30 cellular contexts compared by ENCODE assay signal in genomic region chr18:7923105-7923504, GRCh38.
A peak's percentile ranks its signal among the peaks of the same experiment; 100 is the strongest.
DNase-seq lines count a peak whose midpoint lies in the region; ATAC-seq, FAIRE-seq and TF ChIP-seq lines count a peak whose summit lies in the region.
"Had no signal": no experiment of that assay in that cellular context is flagged by ENCODE, and none has a peak within 500 bp of the region (broad histone marks: within the 10 kb centered on the region; RNA-seq: fewer than 3 reads in every experiment).

No MANE protein-coding gene starts in this region.

- no peak for DNase-seq in A549 (ENCODE audit: low read depth in 1 of 2, low spot score in 1 of 2)
- DNase-seq in H54 (ENCODE audit: insufficient read length, low spot score): no peak
- DNase-seq in mammary epithelial cell: peak; percentile 26
- no peak for DNase-seq in HepG2 (ENCODE audit: low spot score)
- DNase-seq in kidney: no peak
- no peak for DNase-seq in H9
- DNase-seq in stimulated activated naive B cell treated with anti-CD40 and anti-IgM and Interleukin-4, amounts not matched to agents 10 μg/mL and 1 μg/mL and 100 μg/mL, for 72 hours: no peak
- DNase-seq: activated CD4-positive, CD25-positive, alpha-beta regulatory T cell treated with anti-CD3 and anti-CD28 coated beads, Interleukin-2, amount 50 U/mL, for 72 hours; activated CD8-positive, alpha-beta memory T cell treated with anti-CD3 and anti-CD28 coated beads for 24 hours; activated naive CD4-positive, alpha-beta T cell; activated T-cell treated with anti-CD3 and anti-CD28 coated beads, Interleukin-2, amount 50 U/mL, for 4 hours; amygdala; KG1; mucosa of descending colon; NCI-H1694 treated with DMSO at 0.1 percent for 48 hours; NCI-H748 treated with DMSO at 0.1 percent for 48 hours; nephron progenitor cell; SHP77 treated with DMSO at 0.1 percent for 48 hours; T-helper 1 cell had no signal

- FAIRE-seq in A549 (lab: Jason Lieb, UNC): no peak
- peak; percentile 72 for FAIRE-seq in H54 (lab: Jason Lieb, UNC)
- no peak for FAIRE-seq in HepG2 (lab: Jason Lieb, UNC)
- no peak for FAIRE-seq in kidney (lab: Jason Lieb, UNC)
- FAIRE-seq: frontal cortex, G401.6, GM18507, TTC549 had no signal

- H3K4me2 ChIP-seq in A549 (peak overlapping the region; percentile 77), mammary epithelial cell (ENCODE audit: insufficient read depth, low read depth, low read length) (peak overlapping the region; percentile 48), HepG2 (ENCODE audit: low read depth, low read length) (no peak overlapping the region), H9 (ENCODE audit: insufficient read depth, insufficient read length, low read length) (no peak overlapping the region)

- H3K4me1 ChIP-seq in A549 (peaks cover 92% of the 10 kb centered on the region), mammary epithelial cell (ENCODE audit: insufficient read depth, low read length) (peaks cover 36% of the 10 kb centered on the region), HepG2 (ENCODE audit: insufficient read depth, low read length) (peaks cover 73% of the 10 kb centered on the region), kidney (ENCODE audit: control insufficient read depth in 1 of 2, insufficient read depth in 1 of 2, low read depth in 1 of 2, low read length in 2 of 2) (no peaks in the 10 kb centered on the region), H9 (ENCODE audit: insufficient read depth, low read length) (peaks cover 3% of the 10 kb centered on the region; the same call in 1 of the 2 replicates)
- H3K4me1 ChIP-seq: HAP-1 had no signal

- TF ChIP-seq POLR2A in A549 (IDR thresholded peaks at IDR 0.05; ENCODE audit: low read length) (no peak), H54 (IDR thresholded peaks at IDR 0.05; ENCODE audit: low read depth, low read length) (no peak), HepG2 (IDR thresholded peaks at IDR 0.05; ENCODE audit: insufficient read depth in 1 of 2, low read depth in 2 of 2, low read length in 2 of 2) (no peak)

- no peak overlapping the region for H2BK20ac ChIP-seq in H9 (ENCODE audit: low read depth, low read length, poor library complexity, severe bottlenecking)

- H3K9me3 ChIP-seq in A549 (no peaks in the 10 kb centered on the region; the same call in 2 of the 3 replicates), mammary epithelial cell (replicated peaks; ENCODE audit: insufficient read depth, low read length) (no peaks in the 10 kb centered on the region), HepG2 (ENCODE audit: low read length) (no peaks in the 10 kb centered on the region), kidney (ENCODE audit: control insufficient read depth in 1 of 2, low read length in 2 of 2) (no peaks in the 10 kb centered on the region), H9 (ENCODE audit: control insufficient read depth, low read depth, low read length) (no peaks in the 10 kb centered on the region)
- H3K9me3 ChIP-seq: mucosa of descending colon, thoracic aorta had no signal

- POLR2A ChIA-PET in A549 (lab: Yijun Ruan, JAX) (interaction anchor here (0.6 kb wide), 1 partner anchor 45 kb away, joined by 4 read pairs; no protein-coding TSS in a partner anchor), HepG2 (lab: Yijun Ruan, JAX) (no interaction called here)

- 0 out of 5 replicates have a peak, but pooled peaks cover 0 to 3% of the 10 kb centered on the region in 2 experiments for H3K9me3 Mint-ChIP-seq in H9
- H3K9me3 Mint-ChIP-seq in stimulated activated naive B cell treated with anti-CD40 and anti-IgM and Interleukin-4, amounts not matched to agents 10 μg/mL and 1 μg/mL and 100 μg/mL, for 72 hours: peaks cover 4 to 9% of the 10 kb centered on the region in 2 donors
- H3K9me3 Mint-ChIP-seq: central memory CD8-positive, alpha-beta T cell had no signal

- H3K23me2 ChIP-seq in H9 (ENCODE audit: insufficient read length, low read depth, low read length, poor library complexity, severe bottlenecking): no peaks in the 10 kb centered on the region

- CTCF ChIA-PET in A549 (lab: Yijun Ruan, JAX): interaction anchor here (1.1 to 1.5 kb wide), 4 partner anchors 11 to 133 kb away, joined by 3 read pairs; no protein-coding TSS in a partner anchor
- CTCF ChIA-PET in mammary epithelial cell (lab: Charles Lee; ENCODE audit: low non-redundant PET): no interaction called here
- CTCF ChIA-PET in HepG2 (lab: Yijun Ruan, JAX; ENCODE audit: low intra/inter-chr PET ratio, low total read pairs): no interaction called here

- H4K8ac ChIP-seq in H9 (replicated peaks; ENCODE audit: insufficient read length, low read depth, low read length): no peak overlapping the region

- H3K27ac Mint-ChIP-seq in H9: no peak overlapping the region
- H3K27ac Mint-ChIP-seq in stimulated activated naive B cell treated with anti-CD40 and anti-IgM and Interleukin-4, amounts not matched to agents 10 μg/mL and 1 μg/mL and 100 μg/mL, for 72 hours: no peak overlapping the region
- H3K27ac Mint-ChIP-seq: CD14-positive monocyte; stimulated activated effector memory CD8-positive, alpha-beta T cell treated with anti-CD3 and anti-CD28 coated beads, Interleukin-12 subunit alpha, Interleukin-12 subunit beta, amount 100 ng/mL, for 72 hours had no signal

- no peak overlapping the region for H3K9ac ChIP-seq in mammary epithelial cell (ENCODE audit: insufficient read depth, low read length)
- H3K9ac ChIP-seq in HepG2 (ENCODE audit: insufficient read depth, low read depth, low read length): no peak overlapping the region
- H3K9ac ChIP-seq in kidney (ENCODE audit: low read length in 2 of 2): no peak overlapping the region
- H3K9ac ChIP-seq in H9 (ENCODE audit: extremely low read depth, insufficient read length, low read length): no peak overlapping the region

- no peak overlapping the region for H2BK15ac ChIP-seq in H9 (ENCODE audit: low read depth, low read length)

- H3K79me2 ChIP-seq in mammary epithelial cell (ENCODE audit: insufficient read depth, low read length) (peaks cover 24% of the 10 kb centered on the region), HepG2 (ENCODE audit: insufficient read depth, low read length) (no peaks in the 10 kb centered on the region), H9 (ENCODE audit: insufficient read depth, low read length) (no peaks in the 10 kb centered on the region)

- H4K91ac ChIP-seq in H9 (ENCODE audit: insufficient read length, low read depth, low read length): no peak overlapping the region

- H3K36me3 Mint-ChIP-seq in H9 (ENCODE audit: insufficient read depth in 1 of 3, low read depth in 3 of 3): no peaks in the 10 kb centered on the region
- H3K36me3 Mint-ChIP-seq in stimulated activated naive B cell treated with anti-CD40 and anti-IgM and Interleukin-4, amounts not matched to agents 10 μg/mL and 1 μg/mL and 100 μg/mL, for 72 hours: no peaks in the 10 kb centered on the region
- H3K36me3 Mint-ChIP-seq: CD14-positive monocyte; stimulated activated effector memory CD8-positive, alpha-beta T cell treated with anti-CD3 and anti-CD28 coated beads, Interleukin-12 subunit alpha, Interleukin-12 subunit beta, amount 100 ng/mL, for 72 hours had no signal

- no peak for TF ChIP-seq CTCF in A549 (IDR thresholded peaks at IDR 0.05)
- no peak for TF ChIP-seq CTCF in mammary epithelial cell (conservative IDR thresholded peaks at IDR 0.05 in 1 of 2, IDR thresholded peaks at IDR 0.05 in 1 of 2; ENCODE audit: extremely low read depth in 1 of 2, insufficient read depth in 1 of 2, low read depth in 1 of 2, low read length in 2 of 2)
- no peak for TF ChIP-seq CTCF in HepG2 (CRISPR knock-in tag; IDR thresholded peaks at IDR 0.05)
- TF ChIP-seq CTCF in kidney (IDR thresholded peaks at IDR 0.05; ENCODE audit: borderline replicate concordance, extremely low read depth, insufficient read depth): no peak
- no peak for TF ChIP-seq CTCF in H9 (conservative IDR thresholded peaks at IDR 0.05)

- H3K27me3 ChIP-seq in mammary epithelial cell (ENCODE audit: insufficient read depth, low read length): no peaks in the 10 kb centered on the region
- no peaks in the 10 kb centered on the region for H3K27me3 ChIP-seq in HepG2 (ENCODE audit: control insufficient read depth in 1 of 2, insufficient read depth in 2 of 2, low read length in 2 of 2)
- H3K27me3 ChIP-seq in H9 (ENCODE audit: insufficient read depth, low read length): no peaks in the 10 kb centered on the region

- H3K4ac ChIP-seq in H9 (ENCODE audit: low read depth, low read length): no peak overlapping the region

- no peak overlapping the region for H2BK12ac ChIP-seq in H9 (ENCODE audit: insufficient read length, low read depth, low read length)

- H4K20me1 ChIP-seq in mammary epithelial cell (ENCODE audit: insufficient read depth, low read length): no peaks in the 10 kb centered on the region
- no peaks in the 10 kb centered on the region for H4K20me1 ChIP-seq in HepG2 (ENCODE audit: insufficient read depth, low read length)
- H4K20me1 ChIP-seq in H9 (ENCODE audit: control insufficient read depth, insufficient read depth, insufficient read length): no peaks in the 10 kb centered on the region

- no peak for TF ChIP-seq EP300 in A549 (IDR thresholded peaks at IDR 0.05)
- TF ChIP-seq EP300 in HepG2 (IDR thresholded peaks at IDR 0.05; ENCODE audit: low read depth in 2 of 2, low read length in 2 of 2): no peak
- TF ChIP-seq EP300 in HepG2 (CRISPR knock-in tag; IDR thresholded peaks at IDR 0.05; ENCODE audit: borderline replicate concordance): no peak

- no peak overlapping the region for H3K4me3 Mint-ChIP-seq in H9
- H3K4me3 Mint-ChIP-seq in stimulated activated naive B cell treated with anti-CD40 and anti-IgM and Interleukin-4, amounts not matched to agents 10 μg/mL and 1 μg/mL and 100 μg/mL, for 72 hours: no peak overlapping the region
- H3K4me3 Mint-ChIP-seq: activated T-cell treated with anti-CD3 and anti-CD28 coated beads, Interleukin-2, amount 50 U/mL, for 4 hours; CD14-positive monocyte; central memory CD8-positive, alpha-beta T cell; nephron progenitor cell; stimulated activated effector memory CD8-positive, alpha-beta T cell treated with anti-CD3 and anti-CD28 coated beads, Interleukin-12 subunit alpha, Interleukin-12 subunit beta, amount 100 ng/mL, for 72 hours had no signal

- ATAC-seq in A549 (peak; percentile 30 to 33; a peak in 3 of 6 replicates), HepG2 (no peak), HG03571 (IDR thresholded peaks at IDR 0.05; ENCODE audit: unreplicated experiment) (no peak)
- ATAC-seq in stimulated activated naive B cell treated with anti-CD40 and anti-IgM and Interleukin-4, amounts not matched to agents 10 μg/mL and 1 μg/mL and 100 μg/mL, for 72 hours (replicated peaks): no peak
- ATAC-seq: activated T-cell treated with anti-CD3 and anti-CD28 coated beads, Interleukin-2, amount 50 U/mL, for 4 hours; esophagus mucosa; mucosa of descending colon; stimulated activated effector memory CD8-positive, alpha-beta T cell treated with anti-CD3 and anti-CD28 coated beads, Interleukin-12 subunit alpha, Interleukin-12 subunit beta, amount 100 ng/mL, for 72 hours had no signal

- H3K36me3 ChIP-seq in mammary epithelial cell (ENCODE audit: insufficient read depth, low read length): no peaks in the 10 kb centered on the region
- no peaks in the 10 kb centered on the region for H3K36me3 ChIP-seq in HepG2 (replicated peaks in 1 of 2; ENCODE audit: control insufficient read depth in 1 of 2, insufficient read depth in 2 of 2, low read length in 2 of 2)
- no peaks in the 10 kb centered on the region for H3K36me3 ChIP-seq in kidney (ENCODE audit: control insufficient read depth in 1 of 2, insufficient read depth in 2 of 2, low read length in 2 of 2)
- H3K36me3 ChIP-seq: HAP-1 had no signal

- H2AFZ ChIP-seq in mammary epithelial cell (ENCODE audit: low read depth, low read length): no peak overlapping the region
- no peak overlapping the region for H2AFZ ChIP-seq in HepG2 (ENCODE audit: low read length)
- H2AFZ ChIP-seq in H9 (ENCODE audit: low read length): no peak overlapping the region

- no peak overlapping the region for H3K14ac ChIP-seq in H9 (ENCODE audit: insufficient read depth, low read length)

- H3K79me1 ChIP-seq in H9 (ENCODE audit: insufficient read depth, low read depth, low read length, poor library complexity, severe bottlenecking): no peaks in the 10 kb centered on the region

- H3K23ac ChIP-seq in H9 (ENCODE audit: insufficient read length, low read depth, low read length): no peak overlapping the region

- in situ Hi-C loops in mammary epithelial cell (cut with MboI; ENCODE audit: low sequenced_read_pairs in 2 of 2): no loop called here
- in situ Hi-C loops in HepG2 (cut with HindIII; ENCODE audit: extremely low pct_ligation_motif_present, low pct_unique_long_range_greater_than_20kb): no loop called here

- BruUV-seq in mammary epithelial cell (replicated peaks; lab: Mats Ljungman, UMichigan) (no TSS peak), HepG2 (replicated peaks; lab: Mats Ljungman, UMichigan) (no TSS peak)

- H2AK5ac ChIP-seq in H9 (ENCODE audit: insufficient read length, low read length): no peak overlapping the region

- H2BK120ac ChIP-seq in H9 (ENCODE audit: low read depth, low read length, poor library complexity, severe bottlenecking): no peak overlapping the region

- TF ChIP-seq RAD21 in A549 (conservative IDR thresholded peaks at IDR 0.05 in 1 of 2, IDR thresholded peaks at IDR 0.05 in 1 of 2) (no peak), HepG2 (CRISPR knock-in tag; IDR thresholded peaks at IDR 0.05) (no peak)

- H3K18ac ChIP-seq in H9 (ENCODE audit: insufficient read length, low read depth, low read length): no peak overlapping the region

- no peaks in the 10 kb centered on the region for H3K27me3 Mint-ChIP-seq in H9 (ENCODE audit: low read depth)
- H3K27me3 Mint-ChIP-seq in stimulated activated naive B cell treated with anti-CD40 and anti-IgM and Interleukin-4, amounts not matched to agents 10 μg/mL and 1 μg/mL and 100 μg/mL, for 72 hours: peaks cover 0 to 5% of the 10 kb centered on the region in 2 donors
- H3K27me3 Mint-ChIP-seq: central memory CD8-positive, alpha-beta T cell had no signal

- H4K5ac ChIP-seq in H9 (ENCODE audit: insufficient read length, low read depth, low read length): no peak overlapping the region

- no peak overlapping the region for H2BK5ac ChIP-seq in H9 (ENCODE audit: insufficient read length, low read length)

- 4% methylated on average over 4 of the region's 4 CpGs for WGBS in A549 (ENCODE audit: missing lambda C conversion rate)
- 97% methylated on average over 4 of the region's 4 CpGs for WGBS in mammary epithelial cell (ENCODE audit: low coverage, missing lambda C conversion rate)
- 100% methylated on average over 4 of the region's 4 CpGs for WGBS in HepG2 (ENCODE audit: low lambda C conversion rate)
- WGBS in H9 (ENCODE audit: extremely low coverage, insufficient read length, low lambda C conversion rate): no CpG with 5 or more reads among the region's 4 CpGs

- H3T11ph ChIP-seq in H9 (ENCODE audit: low read length): no peak overlapping the region

- intact Hi-C loops in mammary epithelial cell (cut with micrococcal nuclease): no loop called here
- intact Hi-C loops in HepG2 (cut with micrococcal nuclease; ENCODE audit: unreplicated experiment): loop anchor here (10.0 kb wide), 2 partner anchors 118 to 348 kb away; no protein-coding TSS in a partner anchor
- intact Hi-C loops in kidney (cut with DNase I): no loop called here

- dilution Hi-C loops in mammary epithelial cell (cut with HindIII; ENCODE audit: low sequenced_read_pairs): no loop called here

- H3K27ac ChIP-seq in A549 (peak overlapping the region; percentile 97 to 98), mammary epithelial cell (ENCODE audit: insufficient read depth, low read depth, low read length) (peak overlapping the region; percentile 89), HepG2 (ENCODE audit: extremely low read length, insufficient read depth, low read length) (peak overlapping the region; percentile 61), kidney (ENCODE audit: low read depth in 2 of 2, low read length in 2 of 2) (no peak overlapping the region), H9 (ENCODE audit: insufficient read length, low read depth, low read length) (no peak overlapping the region)
- H3K27ac ChIP-seq: thoracic aorta had no signal

- H3K4me3 ChIP-seq in A549 (no peak overlapping the region), mammary epithelial cell (replicated peaks in 1 of 3; ENCODE audit: insufficient read depth in 1 of 3, low read depth in 2 of 3, low read length in 3 of 3) (no peak overlapping the region), HepG2 (replicated peaks in 1 of 3; ENCODE audit: insufficient read depth in 1 of 3, low read depth in 2 of 3, low read length in 3 of 3) (no peak overlapping the region), kidney (ENCODE audit: low read length in 2 of 2) (no peak overlapping the region)
- H3K4me3 ChIP-seq: HAP-1, mucosa of descending colon, thoracic aorta had no signal

- H3K4me1 Mint-ChIP-seq in H9: peaks cover 4% of the 10 kb centered on the region in 2 experiments; a peak in 3 of 4 replicates
- no peaks in the 10 kb centered on the region for H3K4me1 Mint-ChIP-seq in stimulated activated naive B cell treated with anti-CD40 and anti-IgM and Interleukin-4, amounts not matched to agents 10 μg/mL and 1 μg/mL and 100 μg/mL, for 72 hours
- H3K4me1 Mint-ChIP-seq: CD14-positive monocyte; central memory CD8-positive, alpha-beta T cell; stimulated activated effector memory CD8-positive, alpha-beta T cell treated with anti-CD3 and anti-CD28 coated beads, Interleukin-12 subunit alpha, Interleukin-12 subunit beta, amount 100 ng/mL, for 72 hours had no signal

- H3K56ac ChIP-seq in H9 (ENCODE audit: insufficient read length, low read depth, low read length): no peak overlapping the region

Comparison
In these comparisons a context has a peak if more than half of its experiments do, and no peak if none do; other contexts are left out.
1. ATAC-seq: peak in A549 (2 of 2); none in HepG2 (single experiment), HG03571 (single experiment) and stimulated activated naive B cell treated with anti-CD40 and anti-IgM and Interleukin-4, amounts not matched to agents 10 μg/mL and 1 μg/mL and 100 μg/mL, for 72 hours (0 of 2).
2. H3K27ac ChIP-seq: peak in A549 (2 of 2), mammary epithelial cell (single experiment) and HepG2 (single experiment); none in kidney (0 of 2) and H9 (single experiment).
3. H3K4me2 ChIP-seq: peak in A549 (single experiment) and mammary epithelial cell (single experiment); none in HepG2 (single experiment) and H9 (single experiment).